Comparison of ENCODE assay signal across 10 cellular contexts in genomic region chr19:17865364-17866311, GRCh38. TPM values are rescaled to one million over a fixed set of nuclear protein-coding genes. Genes with fewer than 3 reads are reported as not detected.
A peak's percentile ranks its signal among the peaks of the same experiment; 100 is the strongest.
DNase-seq lines count a peak whose midpoint lies in the region; ATAC-seq and TF ChIP-seq lines count a peak whose summit lies in the region.
"Had no signal": no experiment of that assay in that cellular context is flagged by ENCODE, and none has a peak within 500 bp of the region (broad histone marks: within the 10 kb centered on the region; RNA-seq: fewer than 3 reads in every experiment).

No MANE protein-coding gene starts in this region.

- H3K4me1 ChIP-seq in lower lobe of right lung (peaks cover 27% of the 10 kb centered on the region), vagina (peaks cover 13% of the 10 kb centered on the region)

- H3K27me3 ChIP-seq in lower lobe of right lung (ENCODE audit: low read depth) (peaks cover 17% of the 10 kb centered on the region), vagina (no peaks in the 10 kb centered on the region)

- H3K4me3 ChIP-seq in lower lobe of right lung (no peak overlapping the region), vagina (no peak overlapping the region)

- POLR2A ChIA-PET in HEK293T (lab: Yijun Ruan, JAX) = interaction anchor here (1.1 to 1.9 kb wide), 2 partner anchors 67 to 157 kb away, joined by 3 to 12 read pairs; partner anchors contain the start of gene CCDC124

- CTCF ChIA-PET in HEK293T (lab: Yijun Ruan, JAX) = no interaction called here

- DNase-seq in D341Med (ENCODE audit: low spot score) = peak; percentile 47
- no peak for DNase-seq in HEK293T (ENCODE audit: extremely low spot score)
- no peak for DNase-seq in lower lobe of right lung
- DNase-seq in NCI-H1930 (lab: John Stamatoyannopoulos, UW) = no peak
- no peak for DNase-seq in A172 (ENCODE audit: low spot score)
- DNase-seq in vagina (ENCODE audit: extremely low spot score in 2 of 2) = no peak
- DNase-seq: right cardiac atrium had no signal

- no peaks in the 10 kb centered on the region for H3K9me3 ChIP-seq in lower lobe of right lung
- H3K9me3 ChIP-seq in vagina = no peaks in the 10 kb centered on the region

- intact Hi-C loops in lower lobe of right lung (cut with DNase I) (no loop called here), vagina (cut with DNase I) (loop anchor here (10.0 kb wide), 1 partner anchor 129 kb away; no protein-coding TSS in a partner anchor)

- no peak for TF ChIP-seq CTCF in VCaP (conservative IDR thresholded peaks at IDR 0.05)
- no peak for TF ChIP-seq CTCF in lower lobe of right lung (IDR thresholded peaks at IDR 0.05)
- no peak for TF ChIP-seq CTCF in vagina (IDR thresholded peaks at IDR 0.05)

- peaks cover 50% of the 10 kb centered on the region for H3K36me3 ChIP-seq in lower lobe of right lung
- peaks cover 3 to 32% of the 10 kb centered on the region in 2 donors for H3K36me3 ChIP-seq in vagina

- ATAC-seq in lower lobe of right lung (peak; percentile 54 to 73), GM19463 (IDR thresholded peaks at IDR 0.05; ENCODE audit: unreplicated experiment) (no peak)

- H3K27ac ChIP-seq in VCaP (peak overlapping the region; percentile 98), lower lobe of right lung (no peak overlapping the region), vagina (no peak overlapping the region)
- H3K27ac ChIP-seq: KMS-11 had no signal

- TF ChIP-seq POLR2A in vagina (IDR thresholded peaks at IDR 0.05) = no peak

TF ChIP-seq in HEK293T, 16 proteins besides CTCF, POLR2A, EP300 and RAD21:
- TF ChIP-seq HDGF (IDR thresholded peaks at IDR 0.05; ENCODE audit: borderline replicate concordance) = peak; percentile 66; the same call in 1 of the 2 replicates
- TF ChIP-seq ARNT (IDR thresholded peaks at IDR 0.05) = no peak
TF ChIP-seq in HEK293T: peak in this region for 1.

RNA-seq across cellular contexts. Expression of gene RPL18A, which starts 5.9 kb away (rescaled TPM):
- 1,378 TPM for total RNA-seq in lower lobe of right lung
- 827 and 953 TPM in 2 replicates for total RNA-seq in A172 (2014; rRNA removed; shearing (Covaris generic))
- 1,768 TPM for total RNA-seq in vagina

RNA-seq across cellular contexts. Expression of gene SLC5A5, which starts 6.1 kb away (rescaled TPM):
- total RNA-seq in lower lobe of right lung (0.18 TPM), vagina (not detected)
- not detected in 2 replicates for total RNA-seq in A172 (2014; rRNA removed; shearing (Covaris generic))
- total RNA-seq: right cardiac atrium had no signal

RNA-seq across cellular contexts. Expression of gene JAK3, which starts 17.9 kb away (rescaled TPM):
- 15.9 TPM for total RNA-seq in lower lobe of right lung
- 0.41 and 0.69 TPM in 2 replicates for total RNA-seq in A172 (2014; rRNA removed; shearing (Covaris generic))
- total RNA-seq in vagina = 10.8 TPM

RNA-seq across cellular contexts. Expression of gene INSL3, which starts 44.3 kb away (rescaled TPM):
- total RNA-seq in lower lobe of right lung (not detected), vagina (not detected)
- not detected in 2 replicates for total RNA-seq in A172 (2014; rRNA removed; shearing (Covaris generic))
- total RNA-seq: right cardiac atrium had no signal
